ENCODE assay signal across 8 cellular contexts in the genomic region with DNA sequence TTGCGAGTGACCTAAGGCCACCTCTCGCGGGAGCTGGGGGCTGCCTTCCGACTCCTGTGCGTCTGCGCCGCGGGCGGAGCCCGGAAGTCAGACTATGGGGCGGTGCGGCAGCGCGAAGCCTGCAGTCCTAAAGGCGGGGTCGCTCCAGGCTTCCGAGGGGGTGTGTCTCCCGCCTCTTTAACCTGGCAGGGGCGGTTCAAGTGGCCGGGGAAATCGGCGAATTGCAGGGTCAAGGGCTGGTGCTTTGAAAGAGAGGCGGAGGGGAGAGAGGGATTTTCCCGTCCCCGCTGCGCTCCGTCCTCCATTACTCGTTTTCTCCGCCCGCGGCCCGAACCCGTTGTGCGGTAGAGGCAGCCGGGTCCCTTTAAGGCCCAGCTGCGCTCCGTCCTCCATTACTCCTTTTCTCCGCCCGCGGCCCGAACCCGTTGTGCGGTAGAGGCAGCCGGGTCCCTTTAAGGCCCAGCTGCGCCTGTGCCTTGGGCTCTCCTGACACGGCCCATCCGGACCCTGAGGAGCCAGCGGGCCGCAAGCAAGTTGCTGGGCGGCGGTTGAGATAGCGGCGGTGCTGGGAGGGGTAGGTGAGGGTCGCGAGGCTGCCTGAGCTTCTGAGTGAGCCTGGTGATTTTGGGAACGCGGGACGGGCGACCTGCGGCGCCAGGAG. TPM values are rescaled to one million over a fixed set of nuclear protein-coding genes. Genes with fewer than 3 reads are reported as not detected.
DNase-seq lines count a peak whose midpoint lies in the region; ATAC-seq and TF ChIP-seq lines count a peak whose summit lies in the region.
"Not testable (repeated sequence)": the region's sequence is repeated elsewhere in the genome, so short reads cannot be mapped to it uniquely, and the experiment has no call there.

A gene with protein sequence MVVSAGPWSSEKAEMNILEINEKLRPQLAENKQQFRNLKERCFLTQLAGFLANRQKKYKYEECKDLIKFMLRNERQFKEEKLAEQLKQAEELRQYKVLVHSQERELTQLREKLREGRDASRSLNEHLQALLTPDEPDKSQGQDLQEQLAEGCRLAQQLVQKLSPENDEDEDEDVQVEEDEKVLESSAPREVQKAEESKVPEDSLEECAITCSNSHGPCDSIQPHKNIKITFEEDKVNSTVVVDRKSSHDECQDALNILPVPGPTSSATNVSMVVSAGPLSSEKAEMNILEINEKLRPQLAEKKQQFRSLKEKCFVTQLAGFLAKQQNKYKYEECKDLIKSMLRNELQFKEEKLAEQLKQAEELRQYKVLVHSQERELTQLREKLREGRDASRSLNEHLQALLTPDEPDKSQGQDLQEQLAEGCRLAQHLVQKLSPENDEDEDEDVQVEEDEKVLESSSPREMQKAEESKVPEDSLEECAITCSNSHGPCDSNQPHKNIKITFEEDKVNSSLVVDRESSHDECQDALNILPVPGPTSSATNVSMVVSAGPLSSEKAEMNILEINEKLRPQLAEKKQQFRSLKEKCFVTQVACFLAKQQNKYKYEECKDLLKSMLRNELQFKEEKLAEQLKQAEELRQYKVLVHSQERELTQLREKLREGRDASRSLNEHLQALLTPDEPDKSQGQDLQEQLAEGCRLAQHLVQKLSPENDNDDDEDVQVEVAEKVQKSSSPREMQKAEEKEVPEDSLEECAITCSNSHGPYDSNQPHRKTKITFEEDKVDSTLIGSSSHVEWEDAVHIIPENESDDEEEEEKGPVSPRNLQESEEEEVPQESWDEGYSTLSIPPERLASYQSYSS (N-terminal part only) (plus strand): TSS at position 83 of the 661 bp plus-strand sequence. CDS start 21,820 bp downstream, outside the sequence.

- H3K4me3 ChIP-seq in PC-3 (ENCODE audit: low read length) (peak within 1 kb of the TSS; percentile 76), epithelial cell of esophagus (ENCODE audit: low read length) (peak within 1 kb of the TSS; percentile 58), mucosa of descending colon (peak within 1 kb of the TSS; percentile 80)

- peak; percentile 75 for ATAC-seq in GM21576 (IDR thresholded peaks at IDR 0.05; ENCODE audit: unreplicated experiment)
- peak; percentile 87 for ATAC-seq in PC-3
- peak; percentile 93 for ATAC-seq in mucosa of descending colon

- POLR2A ChIA-PET in PC-3 (lab: Charles Lee; ENCODE audit: unreplicated experiment) = not testable (repeated sequence)

- TSS peak; percentile 80 for BruUV-seq in PC-3 (replicated peaks; lab: Mats Ljungman, UMichigan)

- DNase-seq in DMS 273 (lab: John Stamatoyannopoulos, UW; ENCODE audit: unreplicated experiment) = peak; percentile 90
- peak; percentile 77 for DNase-seq in KBM-7
- peak; percentile 84 for DNase-seq in PC-3
- DNase-seq in activated T-cell treated with anti-CD3 and anti-CD28 coated beads for 1 hour (ENCODE audit: low read depth) = peak; percentile 63
- DNase-seq in epithelial cell of esophagus (ENCODE audit: low read depth) = peak; percentile 80
- peak; percentile 87 to 91 (median 89) for DNase-seq in mucosa of descending colon
- peak; percentile 80 for DNase-seq in stimulated activated CD8-positive, alpha-beta memory T cell treated with anti-CD3 and anti-CD28 coated beads, Interleukin-15, amount 100 ng/mL, for 48 hours (ENCODE audit: low read depth in 2 of 2)

- not testable (repeated sequence) for H3K36me3 ChIP-seq in PC-3 (ENCODE audit: low read depth, low read length); mucosa of descending colon (ENCODE audit: low read depth)

- peak within 1 kb of the TSS; percentile 17 for H3K27ac ChIP-seq in PC-3 (ENCODE audit: low read length)

- not testable (repeated sequence) for H3K4me1 ChIP-seq in PC-3 (ENCODE audit: insufficient read depth, low read length); mucosa of descending colon (ENCODE audit: low read depth)

- H3K27me3 ChIP-seq in PC-3 (ENCODE audit: low read length) = not testable (repeated sequence)

- peak within 1 kb of the TSS; percentile 73 for H2AFZ ChIP-seq in PC-3 (ENCODE audit: low read length)

- H3K9ac ChIP-seq in PC-3 (ENCODE audit: low read length) = peak within 1 kb of the TSS; percentile 73

- not testable (repeated sequence) for TF ChIP-seq CTCF in PC-3 (conservative IDR thresholded peaks at IDR 0.05; ENCODE audit: low read depth, low read length); epithelial cell of esophagus (IDR thresholded peaks at IDR 0.05; ENCODE audit: insufficient read depth, low read depth, low read length, missing control alignments); mucosa of descending colon (IDR thresholded peaks at IDR 0.05)

- H4K20me1 ChIP-seq in PC-3 (ENCODE audit: low read length) = not testable (repeated sequence)

- intact Hi-C loops in PC-3 (cut with micrococcal nuclease); mucosa of descending colon (cut with DNase I, micrococcal nuclease): not testable (repeated sequence)

- peak within 1 kb of the TSS; percentile 77 for H3K4me2 ChIP-seq in PC-3 (ENCODE audit: low read length)

- H3K9me2 ChIP-seq in PC-3 (replicated peaks; ENCODE audit: low read length) = not testable (repeated sequence)

- H3F3A ChIP-seq in PC-3 (ENCODE audit: low read length, unreplicated experiment) = not testable (repeated sequence)

- CTCF ChIA-PET in PC-3 (lab: Charles Lee) = not testable (repeated sequence)

- not testable (repeated sequence) for H3K9me3 ChIP-seq in PC-3 (ENCODE audit: low read length); mucosa of descending colon

- peaks cover 14% of the 10 kb centered on the region for H3K79me2 ChIP-seq in PC-3 (ENCODE audit: low read length)

- in situ Hi-C loops in KBM-7 (cut with MboI; ENCODE audit: low pct_unique_long_range_greater_than_20kb, low sequenced_read_pairs) = not testable (repeated sequence)

RNA-seq across cellular contexts. Expression of the gene that starts here (rescaled TPM):
- total RNA-seq in PC-3 (2014; rRNA removed) (7.8 and 8.9 TPM in 2 replicates), mucosa of descending colon (10 to 100 TPM in 2 of 3 donors, 1 to 10 TPM in 1; 10.0 to 15.7 (median 14.2) TPM)

Comparison
In these comparisons a context has a peak if more than half of its experiments do, and no peak if none do; other contexts are left out.
1. Peak in every context shown above with its lines: DNase-seq, ATAC-seq, H3K4me3 ChIP-seq and H3K27ac ChIP-seq.